ENCODE assay signal across 30 cellular contexts in the genomic region with DNA sequence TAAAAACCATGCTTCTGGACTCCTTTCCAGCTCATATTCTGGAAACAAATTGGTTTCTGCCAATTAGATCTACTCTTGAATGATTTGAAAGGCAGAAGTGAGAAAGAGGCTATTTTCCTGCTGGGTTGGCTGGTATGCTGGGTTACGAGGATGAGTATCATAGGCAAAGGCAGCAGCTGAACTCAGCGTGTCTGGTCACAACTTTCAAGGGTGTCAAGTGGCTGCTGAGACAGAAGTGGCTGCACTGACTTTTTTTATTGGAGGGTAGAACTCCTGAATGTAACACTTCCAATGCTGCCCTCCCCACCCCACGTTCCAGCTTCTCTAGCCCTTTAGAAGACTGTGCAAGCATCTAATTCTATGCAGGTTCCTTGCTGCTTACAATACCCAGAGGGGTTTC. TPM values are rescaled to one million over a fixed set of nuclear protein-coding genes. Genes with fewer than 3 reads are reported as not detected.
"Had no signal": no experiment of that assay in that cellular context is flagged by ENCODE, and none has a peak within 500 bp of the region (broad histone marks: within the 10 kb centered on the region; RNA-seq: fewer than 3 reads in every experiment).

No MANE protein-coding gene starts in this region.

- H3K4me1 Mint-ChIP-seq: activated naive CD8-positive, alpha-beta T cell treated with anti-CD3 and anti-CD28 coated beads, Interleukin-2, amount 50 U/mL, for 24 hours; central memory CD8-positive, alpha-beta T cell; T-helper 17 cell had no signal

- H3K36me3 Mint-ChIP-seq: activated naive CD4-positive, alpha-beta T cell treated with anti-CD3 and anti-CD28 coated beads, Interleukin-2, amount 50 U/mL, for 72 hours had no signal

- H3K4me1 ChIP-seq: ascending aorta, body of pancreas, Peyer's patch had no signal

- H3K4me3 ChIP-seq: ascending aorta, body of pancreas, Peyer's patch had no signal

- H3K4me3 Mint-ChIP-seq: activated CD8-positive, alpha-beta T cell treated with anti-CD3 and anti-CD28 coated beads for 36 hours; activated naive CD8-positive, alpha-beta T cell treated with anti-CD3 and anti-CD28 coated beads, Interleukin-2, amount 50 U/mL, for 24 hours; central memory CD8-positive, alpha-beta T cell; T-helper 17 cell had no signal

- H3K27ac ChIP-seq: ascending aorta, Peyer's patch, RWPE1, VCaP had no signal

- DNase-seq: activated CD4-positive, CD25-positive, alpha-beta regulatory T cell; activated CD8-positive, alpha-beta memory T cell treated with anti-CD3 and anti-CD28 coated beads, Interleukin-2, amount 50 U/mL, for 4 hours; activated CD8-positive, alpha-beta T cell treated with anti-CD3 and anti-CD28 coated beads for 36 hours; activated effector memory CD4-positive, alpha-beta T cell treated with Interleukin-2 at 50 U/mL for 16 hours; activated naive CD4-positive, alpha-beta T cell; activated naive CD8-positive, alpha-beta T cell treated with anti-CD3 and anti-CD28 coated beads, Interleukin-2, amount 50 U/mL, for 24 hours; amniotic stem cell; body of pancreas; IMR-90; Kasumi-1; KBM-7; NCI-H1105 treated with DMSO at 0.1 percent for 48 hours; NCI-H1436 treated with DMSO at 0.1 percent for 48 hours; NCI-H187; NCI-H2081; NCI-H2171; NCI-H2227 treated with DMSO at 0.1 percent for 48 hours; NCI-H446 treated with DMSO at 0.1 percent for 48 hours; NCI-H526 treated with DMSO at 0.1 percent for 48 hours; NCI-H82; OCI-M1; Peyer's patch; SHP77 treated with DMSO at 0.1 percent for 48 hours; T-helper 17 cell; T1000 had no signal

- H3K36me3 ChIP-seq: ascending aorta, Peyer's patch had no signal

- H3K9me3 ChIP-seq: ascending aorta, body of pancreas, Peyer's patch had no signal

- H3K27me3 Mint-ChIP-seq: central memory CD8-positive, alpha-beta T cell had no signal

- H3K9me3 Mint-ChIP-seq: activated CD8-positive, alpha-beta T cell treated with anti-CD3 and anti-CD28 coated beads for 36 hours; activated naive CD4-positive, alpha-beta T cell treated with anti-CD3 and anti-CD28 coated beads, Interleukin-2, amount 50 U/mL, for 72 hours; activated naive CD8-positive, alpha-beta T cell treated with anti-CD3 and anti-CD28 coated beads, Interleukin-2, amount 50 U/mL, for 24 hours; central memory CD8-positive, alpha-beta T cell had no signal

- H3K27me3 ChIP-seq: ascending aorta, body of pancreas, Peyer's patch had no signal

- ATAC-seq: activated CD8-positive, alpha-beta T cell treated with anti-CD3 and anti-CD28 coated beads for 36 hours; activated naive CD4-positive, alpha-beta T cell treated with anti-CD3 and anti-CD28 coated beads, Interleukin-2, amount 50 U/mL, for 72 hours; activated naive CD8-positive, alpha-beta T cell treated with anti-CD3 and anti-CD28 coated beads, Interleukin-2, amount 50 U/mL, for 24 hours; T-helper 17 cell had no signal

- H3K27ac Mint-ChIP-seq: activated CD8-positive, alpha-beta T cell treated with anti-CD3 and anti-CD28 coated beads for 36 hours; activated naive CD4-positive, alpha-beta T cell treated with anti-CD3 and anti-CD28 coated beads, Interleukin-2, amount 50 U/mL, for 72 hours; activated naive CD8-positive, alpha-beta T cell treated with anti-CD3 and anti-CD28 coated beads, Interleukin-2, amount 50 U/mL, for 24 hours; T-helper 17 cell had no signal

RNA-seq across cellular contexts. Expression of a gene that starts 8.3 kb away (rescaled TPM):
- total RNA-seq: T-helper 17 cell had no signal
